ENCODE assay signal across 1 cellular context in the genomic region with DNA sequence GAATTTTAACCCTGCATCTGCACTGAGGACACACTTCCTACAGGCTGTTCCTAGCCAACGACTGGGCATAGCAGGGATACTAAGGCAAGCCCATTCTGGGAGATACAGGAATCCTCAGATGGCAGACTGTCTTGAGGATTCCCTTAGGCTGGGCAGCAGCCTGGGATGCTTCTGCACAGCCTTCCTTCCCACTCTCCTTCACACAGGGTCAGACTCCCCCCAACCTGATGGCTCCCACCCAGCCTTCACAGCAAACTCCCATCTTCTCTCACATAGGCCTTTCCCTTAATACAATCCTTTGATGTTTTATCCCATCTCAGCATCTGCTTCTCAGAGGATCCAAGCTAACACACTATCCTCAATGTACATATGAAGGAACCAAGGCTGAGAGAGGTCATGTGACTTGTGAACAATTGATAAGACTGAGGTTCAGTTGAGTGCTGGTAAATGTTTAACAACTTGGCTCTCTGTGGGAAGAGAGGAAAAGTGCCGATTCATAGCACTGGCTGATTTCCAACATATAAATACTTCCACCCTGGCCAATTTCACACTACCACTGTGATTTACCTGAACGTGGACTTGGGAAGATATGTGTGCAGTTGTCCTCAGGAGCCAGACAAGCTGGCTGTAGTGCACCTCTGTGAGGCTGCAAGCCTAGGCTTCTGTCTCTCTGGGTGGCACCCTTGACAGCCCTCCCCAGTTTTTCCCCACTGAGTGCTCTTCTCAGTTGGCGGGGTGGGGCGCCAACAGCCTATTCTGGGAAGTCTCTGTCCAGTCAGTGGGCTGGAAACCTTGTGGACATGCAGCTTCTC.
TF ChIP-seq lines count a peak whose summit lies in the region.

No MANE protein-coding gene starts in this region.

TF ChIP-seq in HepG2, 621 proteins besides CTCF, POLR2A, EP300 and RAD21 (continued from another document and continues in another):
- no peak for TF ChIP-seq ZNF101 (CRISPR knock-in tag; IDR thresholded peaks at IDR 0.05; ENCODE audit: borderline replicate concordance, low read depth)
- peak; percentile 66; the same call in 1 of the 2 replicates for TF ChIP-seq MIER3 (CRISPR knock-in tag; IDR thresholded peaks at IDR 0.05; ENCODE audit: borderline replicate concordance)
- TF ChIP-seq ZNF234 (CRISPR knock-in tag; conservative IDR thresholded peaks at IDR 0.05), result no peak
- no peak; the same call in 1 of the 2 replicates for TF ChIP-seq AHDC1 (CRISPR knock-in tag; IDR thresholded peaks at IDR 0.05; ENCODE audit: borderline replicate concordance)
- no peak for TF ChIP-seq ZFY (CRISPR knock-in tag; IDR thresholded peaks at IDR 0.05)
- TF ChIP-seq ZNF296 (CRISPR knock-in tag; conservative IDR thresholded peaks at IDR 0.05), result no peak
- no peak; the same call in 1 of the 2 replicates for TF ChIP-seq ZNF441 (CRISPR knock-in tag; IDR thresholded peaks at IDR 0.05; ENCODE audit: borderline replicate concordance)
- no peak for TF ChIP-seq POLR2AphosphoS2 (IDR thresholded peaks at IDR 0.05; ENCODE audit: low read depth, low read length)
- TF ChIP-seq, protein P1, sequence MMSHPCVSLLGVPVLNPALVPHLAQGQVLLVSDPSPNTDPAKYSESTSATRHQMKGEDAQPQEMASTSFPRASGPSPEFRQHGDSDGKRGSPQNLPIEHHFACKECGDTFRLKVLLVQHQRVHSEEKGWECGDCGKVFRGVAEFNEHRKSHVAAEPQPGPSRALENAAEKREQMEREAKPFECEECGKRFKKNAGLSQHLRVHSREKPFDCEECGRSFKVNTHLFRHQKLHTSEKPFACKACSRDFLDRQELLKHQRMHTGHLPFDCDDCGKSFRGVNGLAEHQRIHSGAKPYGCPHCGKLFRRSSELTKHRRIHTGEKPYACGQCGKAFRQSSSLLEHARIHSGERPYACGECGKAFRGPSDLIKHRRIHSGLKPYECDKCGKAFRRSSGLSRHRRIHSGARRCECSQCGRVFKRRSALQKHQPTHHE (CRISPR knock-in tag; IDR thresholded peaks at IDR 0.05; ENCODE audit: borderline replicate concordance), result no peak
- TF ChIP-seq MTF1 (CRISPR knock-in tag; IDR thresholded peaks at IDR 0.05), result no peak
- peak; percentile 87 for TF ChIP-seq ZBTB33 (CRISPR knock-in tag; IDR thresholded peaks at IDR 0.05)
- TF ChIP-seq ATF3 (CRISPR knock-in tag; IDR thresholded peaks at IDR 0.05), result no peak
- no peak for TF ChIP-seq FOXM1 (CRISPR knock-in tag; IDR thresholded peaks at IDR 0.05)
- TF ChIP-seq SMAD1 (CRISPR knock-in tag; IDR thresholded peaks at IDR 0.05; ENCODE audit: borderline replicate concordance, low read depth), result no peak
- TF ChIP-seq ERF (CRISPR knock-in tag; IDR thresholded peaks at IDR 0.05), result peak; percentile 48; the same call in 1 of the 2 replicates
- no peak for TF ChIP-seq ELK4 (CRISPR knock-in tag; IDR thresholded peaks at IDR 0.05; ENCODE audit: borderline replicate concordance)
- TF ChIP-seq SOX5 (CRISPR knock-in tag; IDR thresholded peaks at IDR 0.05; ENCODE audit: borderline replicate concordance), result peak; percentile 87
- no peak for TF ChIP-seq ZNF10 (CRISPR knock-in tag; IDR thresholded peaks at IDR 0.05; ENCODE audit: borderline replicate concordance, low read depth)
- TF ChIP-seq, protein P2, sequence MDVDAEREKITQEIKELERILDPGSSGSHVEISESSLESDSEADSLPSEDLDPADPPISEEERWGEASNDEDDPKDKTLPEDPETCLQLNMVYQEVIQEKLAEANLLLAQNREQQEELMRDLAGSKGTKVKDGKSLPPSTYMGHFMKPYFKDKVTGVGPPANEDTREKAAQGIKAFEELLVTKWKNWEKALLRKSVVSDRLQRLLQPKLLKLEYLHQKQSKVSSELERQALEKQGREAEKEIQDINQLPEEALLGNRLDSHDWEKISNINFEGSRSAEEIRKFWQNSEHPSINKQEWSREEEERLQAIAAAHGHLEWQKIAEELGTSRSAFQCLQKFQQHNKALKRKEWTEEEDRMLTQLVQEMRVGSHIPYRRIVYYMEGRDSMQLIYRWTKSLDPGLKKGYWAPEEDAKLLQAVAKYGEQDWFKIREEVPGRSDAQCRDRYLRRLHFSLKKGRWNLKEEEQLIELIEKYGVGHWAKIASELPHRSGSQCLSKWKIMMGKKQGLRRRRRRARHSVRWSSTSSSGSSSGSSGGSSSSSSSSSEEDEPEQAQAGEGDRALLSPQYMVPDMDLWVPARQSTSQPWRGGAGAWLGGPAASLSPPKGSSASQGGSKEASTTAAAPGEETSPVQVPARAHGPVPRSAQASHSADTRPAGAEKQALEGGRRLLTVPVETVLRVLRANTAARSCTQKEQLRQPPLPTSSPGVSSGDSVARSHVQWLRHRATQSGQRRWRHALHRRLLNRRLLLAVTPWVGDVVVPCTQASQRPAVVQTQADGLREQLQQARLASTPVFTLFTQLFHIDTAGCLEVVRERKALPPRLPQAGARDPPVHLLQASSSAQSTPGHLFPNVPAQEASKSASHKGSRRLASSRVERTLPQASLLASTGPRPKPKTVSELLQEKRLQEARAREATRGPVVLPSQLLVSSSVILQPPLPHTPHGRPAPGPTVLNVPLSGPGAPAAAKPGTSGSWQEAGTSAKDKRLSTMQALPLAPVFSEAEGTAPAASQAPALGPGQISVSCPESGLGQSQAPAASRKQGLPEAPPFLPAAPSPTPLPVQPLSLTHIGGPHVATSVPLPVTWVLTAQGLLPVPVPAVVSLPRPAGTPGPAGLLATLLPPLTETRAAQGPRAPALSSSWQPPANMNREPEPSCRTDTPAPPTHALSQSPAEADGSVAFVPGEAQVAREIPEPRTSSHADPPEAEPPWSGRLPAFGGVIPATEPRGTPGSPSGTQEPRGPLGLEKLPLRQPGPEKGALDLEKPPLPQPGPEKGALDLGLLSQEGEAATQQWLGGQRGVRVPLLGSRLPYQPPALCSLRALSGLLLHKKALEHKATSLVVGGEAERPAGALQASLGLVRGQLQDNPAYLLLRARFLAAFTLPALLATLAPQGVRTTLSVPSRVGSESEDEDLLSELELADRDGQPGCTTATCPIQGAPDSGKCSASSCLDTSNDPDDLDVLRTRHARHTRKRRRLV (CRISPR knock-in tag; IDR thresholded peaks at IDR 0.05), result no peak
- no peak for TF ChIP-seq ZBTB1 (CRISPR knock-in tag; IDR thresholded peaks at IDR 0.05; ENCODE audit: borderline replicate concordance)
- TF ChIP-seq, protein P3, sequence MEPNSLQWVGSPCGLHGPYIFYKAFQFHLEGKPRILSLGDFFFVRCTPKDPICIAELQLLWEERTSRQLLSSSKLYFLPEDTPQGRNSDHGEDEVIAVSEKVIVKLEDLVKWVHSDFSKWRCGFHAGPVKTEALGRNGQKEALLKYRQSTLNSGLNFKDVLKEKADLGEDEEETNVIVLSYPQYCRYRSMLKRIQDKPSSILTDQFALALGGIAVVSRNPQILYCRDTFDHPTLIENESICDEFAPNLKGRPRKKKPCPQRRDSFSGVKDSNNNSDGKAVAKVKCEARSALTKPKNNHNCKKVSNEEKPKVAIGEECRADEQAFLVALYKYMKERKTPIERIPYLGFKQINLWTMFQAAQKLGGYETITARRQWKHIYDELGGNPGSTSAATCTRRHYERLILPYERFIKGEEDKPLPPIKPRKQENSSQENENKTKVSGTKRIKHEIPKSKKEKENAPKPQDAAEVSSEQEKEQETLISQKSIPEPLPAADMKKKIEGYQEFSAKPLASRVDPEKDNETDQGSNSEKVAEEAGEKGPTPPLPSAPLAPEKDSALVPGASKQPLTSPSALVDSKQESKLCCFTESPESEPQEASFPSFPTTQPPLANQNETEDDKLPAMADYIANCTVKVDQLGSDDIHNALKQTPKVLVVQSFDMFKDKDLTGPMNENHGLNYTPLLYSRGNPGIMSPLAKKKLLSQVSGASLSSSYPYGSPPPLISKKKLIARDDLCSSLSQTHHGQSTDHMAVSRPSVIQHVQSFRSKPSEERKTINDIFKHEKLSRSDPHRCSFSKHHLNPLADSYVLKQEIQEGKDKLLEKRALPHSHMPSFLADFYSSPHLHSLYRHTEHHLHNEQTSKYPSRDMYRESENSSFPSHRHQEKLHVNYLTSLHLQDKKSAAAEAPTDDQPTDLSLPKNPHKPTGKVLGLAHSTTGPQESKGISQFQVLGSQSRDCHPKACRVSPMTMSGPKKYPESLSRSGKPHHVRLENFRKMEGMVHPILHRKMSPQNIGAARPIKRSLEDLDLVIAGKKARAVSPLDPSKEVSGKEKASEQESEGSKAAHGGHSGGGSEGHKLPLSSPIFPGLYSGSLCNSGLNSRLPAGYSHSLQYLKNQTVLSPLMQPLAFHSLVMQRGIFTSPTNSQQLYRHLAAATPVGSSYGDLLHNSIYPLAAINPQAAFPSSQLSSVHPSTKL (CRISPR knock-in tag; IDR thresholded peaks at IDR 0.05), result peak; percentile 82
- 0 out of 2 replicates have a peak, but pooled peaks have one; percentile 10 for TF ChIP-seq TBX3 (IDR thresholded peaks at IDR 0.05; ENCODE audit: borderline replicate concordance)
- TF ChIP-seq IRX3 (CRISPR knock-in tag; IDR thresholded peaks at IDR 0.05; ENCODE audit: borderline replicate concordance, low read depth), result no peak
- TF ChIP-seq ZNF816 (CRISPR knock-in tag; IDR thresholded peaks at IDR 0.05; ENCODE audit: borderline replicate concordance), result no peak
- no peak for TF ChIP-seq ZNF746 (CRISPR knock-in tag; IDR thresholded peaks at IDR 0.05)
- no peak for TF ChIP-seq RBAK (CRISPR knock-in tag; IDR thresholded peaks at IDR 0.05)
- TF ChIP-seq ZNF558 (CRISPR knock-in tag; IDR thresholded peaks at IDR 0.05; ENCODE audit: borderline replicate concordance), result no peak
- no peak for TF ChIP-seq BRF2 (CRISPR knock-in tag; IDR thresholded peaks at IDR 0.05)
- no peak for TF ChIP-seq STAT5B (CRISPR knock-in tag; IDR thresholded peaks at IDR 0.05)
- no peak for TF ChIP-seq HDAC6 (IDR thresholded peaks at IDR 0.05; ENCODE audit: low read depth, low read length)
